ENCODE assay signal across 8 cellular contexts in genomic region chr1:2231667-2232254, GRCh38. TPM values are rescaled to one million over a fixed set of nuclear protein-coding genes. Genes with fewer than 3 reads are reported as not detected.
DNase-seq lines count a peak whose midpoint lies in the region; ATAC-seq, FAIRE-seq and TF ChIP-seq lines count a peak whose summit lies in the region.

No MANE protein-coding gene starts in this region.

- H3K27me3 ChIP-seq in H9 (ENCODE audit: insufficient read depth, low read length) (no peaks in the 10 kb centered on the region), astrocyte (ENCODE audit: insufficient read depth, low read length) (no peaks in the 10 kb centered on the region), rectal smooth muscle tissue (ENCODE audit: control insufficient read depth, insufficient read depth, low read length) (no peaks in the 10 kb centered on the region)

- peaks cover 71% of the 10 kb centered on the region; the same call in 1 of the 2 replicates for H3K79me2 ChIP-seq in H9 (ENCODE audit: insufficient read depth, low read length)
- H3K79me2 ChIP-seq in astrocyte (ENCODE audit: insufficient read depth, low read length): peaks cover 82% of the 10 kb centered on the region

- no peaks in the 10 kb centered on the region for H3K9me3 Mint-ChIP-seq in H9
- no peaks in the 10 kb centered on the region for H3K9me3 Mint-ChIP-seq in astrocyte (ENCODE audit: unreplicated experiment)

- peak overlapping the region; percentile 96 to 97 for H3K4me3 Mint-ChIP-seq in H9
- H3K4me3 Mint-ChIP-seq in astrocyte (ENCODE audit: unreplicated experiment): peak overlapping the region; percentile 92

- H4K91ac ChIP-seq in H9 (ENCODE audit: insufficient read length, low read depth, low read length): no peak overlapping the region

- H3K4me3 ChIP-seq in astrocyte (ENCODE audit: insufficient read depth, low read depth, low read length): peak overlapping the region; percentile 91
- peak overlapping the region; percentile 95 for H3K4me3 ChIP-seq in rectal smooth muscle tissue (ENCODE audit: low read length)

- H3K23ac ChIP-seq in H9 (ENCODE audit: insufficient read length, low read depth, low read length): no peak overlapping the region

- no peak overlapping the region for H4K8ac ChIP-seq in H9 (replicated peaks; ENCODE audit: insufficient read length, low read depth, low read length)

- ATAC-seq in HG03025 (IDR thresholded peaks at IDR 0.05; ENCODE audit: low FRiP score, unreplicated experiment) (no peak), HG02885 (IDR thresholded peaks at IDR 0.05; ENCODE audit: poor library complexity, unreplicated experiment) (no peak), GM19397 (IDR thresholded peaks at IDR 0.05; ENCODE audit: unreplicated experiment) (no peak)

- H3K4ac ChIP-seq in H9 (ENCODE audit: low read depth, low read length): no peak overlapping the region

- H3K4me1 ChIP-seq in H9 (ENCODE audit: insufficient read depth, low read length): no peaks in the 10 kb centered on the region; the same call in 1 of the 2 replicates
- peaks cover 49% of the 10 kb centered on the region for H3K4me1 ChIP-seq in astrocyte (ENCODE audit: insufficient read depth, low read length)
- peaks cover 35% of the 10 kb centered on the region for H3K4me1 ChIP-seq in rectal smooth muscle tissue (ENCODE audit: control insufficient read depth, insufficient read depth, low read length)

- no peak overlapping the region for H3K18ac ChIP-seq in H9 (ENCODE audit: insufficient read length, low read depth, low read length)

- H3K27ac Mint-ChIP-seq in H9 (peak overlapping the region; percentile 77 to 83 (median 83); a peak in 4 of 7 replicates), astrocyte (ENCODE audit: unreplicated experiment) (peak overlapping the region; percentile 93)

- no peak overlapping the region; the same call in 1 of the 2 replicates for H3K14ac ChIP-seq in H9 (ENCODE audit: insufficient read depth, low read length)

- H3T11ph ChIP-seq in H9 (ENCODE audit: low read length): no peak overlapping the region

- DNase-seq in H9: peak; percentile 71
- peak; percentile 72 to 81 (median 76) for DNase-seq in T-helper 1 cell
- DNase-seq in astrocyte (ENCODE audit: low read depth): peak; percentile 54
- peak; percentile 55 to 56 for DNase-seq in hippocampal formation (lab: John Stamatoyannopoulos, UW)

- H3K27me3 Mint-ChIP-seq in H9 (ENCODE audit: low read depth): peaks cover 3% of the 10 kb centered on the region; the same call in 1 of the 2 replicates
- H3K27me3 Mint-ChIP-seq in astrocyte (ENCODE audit: low read depth, unreplicated experiment): no peaks in the 10 kb centered on the region

- H2BK20ac ChIP-seq in H9 (ENCODE audit: low read depth, low read length, poor library complexity, severe bottlenecking): no peak overlapping the region

- peaks cover 49 to 55% of the 10 kb centered on the region in 2 experiments for H3K4me1 Mint-ChIP-seq in H9
- H3K4me1 Mint-ChIP-seq in astrocyte (ENCODE audit: low read depth, unreplicated experiment): peaks cover 38% of the 10 kb centered on the region

- WGBS in H9 (ENCODE audit: extremely low coverage, insufficient read length, low lambda C conversion rate): no CpG with 5 or more reads among the region's 21 CpGs

- H2BK5ac ChIP-seq in H9 (ENCODE audit: insufficient read length, low read length): no peak overlapping the region

- H3K36me3 Mint-ChIP-seq in H9 (ENCODE audit: insufficient read depth in 1 of 3, low read depth in 3 of 3): peaks cover 6 to 25% (median 10%) of the 10 kb centered on the region in 3 experiments; a peak in 5 of 7 replicates
- H3K36me3 Mint-ChIP-seq in astrocyte (ENCODE audit: low read depth, unreplicated experiment): peaks cover 6% of the 10 kb centered on the region

- H3K27ac ChIP-seq in H9 (ENCODE audit: insufficient read length, low read depth, low read length): no peak overlapping the region
- H3K27ac ChIP-seq in astrocyte (ENCODE audit: low read depth, low read length): peak overlapping the region; percentile 50
- peak overlapping the region; percentile 72 for H3K27ac ChIP-seq in rectal smooth muscle tissue (ENCODE audit: low read depth, low read length)

- H2BK12ac ChIP-seq in H9 (ENCODE audit: insufficient read length, low read depth, low read length): no peak overlapping the region

- peak; percentile 91 for FAIRE-seq in astrocyte (lab: Jason Lieb, UNC)

- no peak overlapping the region for H3K56ac ChIP-seq in H9 (ENCODE audit: insufficient read length, low read depth, low read length)

- H4K20me1 ChIP-seq in H9 (ENCODE audit: control insufficient read depth, insufficient read depth, insufficient read length) (no peaks in the 10 kb centered on the region), astrocyte (ENCODE audit: insufficient read depth, low read length) (peaks cover 80% of the 10 kb centered on the region)

- no peak overlapping the region for H4K5ac ChIP-seq in H9 (ENCODE audit: insufficient read length, low read depth, low read length)

- H3K79me1 ChIP-seq in H9 (ENCODE audit: insufficient read depth, low read depth, low read length, poor library complexity, severe bottlenecking): peaks cover 15% of the 10 kb centered on the region

- H2AFZ ChIP-seq in H9 (ENCODE audit: low read length) (no peak overlapping the region), astrocyte (ENCODE audit: low read depth, low read length) (no peak overlapping the region)

- no peak overlapping the region for H2AK5ac ChIP-seq in H9 (ENCODE audit: insufficient read length, low read length)

- H3K4me2 ChIP-seq in H9 (ENCODE audit: insufficient read depth, insufficient read length, low read length) (peak overlapping the region; percentile 65), astrocyte (ENCODE audit: low read length) (peak overlapping the region; percentile 95)

- no peaks in the 10 kb centered on the region for H3K36me3 ChIP-seq in astrocyte (ENCODE audit: insufficient read depth, low read length)
- H3K36me3 ChIP-seq in rectal smooth muscle tissue (ENCODE audit: control insufficient read depth, insufficient read depth, low read length): no peaks in the 10 kb centered on the region

- no peak overlapping the region for H2BK15ac ChIP-seq in H9 (ENCODE audit: low read depth, low read length)

- peaks cover 30% of the 10 kb centered on the region for H3K23me2 ChIP-seq in H9 (ENCODE audit: insufficient read length, low read depth, low read length, poor library complexity, severe bottlenecking)

- no peaks in the 10 kb centered on the region for H3K9me3 ChIP-seq in H9 (ENCODE audit: control insufficient read depth, low read depth, low read length)
- no peaks in the 10 kb centered on the region for H3K9me3 ChIP-seq in astrocyte (ENCODE audit: insufficient read depth, low read depth, low read length)

- H3K9ac ChIP-seq in H9 (ENCODE audit: extremely low read depth, insufficient read length, low read length): no peak overlapping the region
- peak overlapping the region; percentile 88 for H3K9ac ChIP-seq in astrocyte (ENCODE audit: low read length)
- H3K9ac ChIP-seq in rectal smooth muscle tissue (ENCODE audit: low read length): peak overlapping the region; percentile 26

- H2BK120ac ChIP-seq in H9 (ENCODE audit: low read depth, low read length, poor library complexity, severe bottlenecking): no peak overlapping the region

- no peak for TF ChIP-seq CTCF in H9 (conservative IDR thresholded peaks at IDR 0.05)
- TF ChIP-seq CTCF in astrocyte (IDR thresholded peaks at IDR 0.05; ENCODE audit: insufficient read depth, low read depth, low read length): no peak

RNA-seq across cellular contexts. Expression of gene SKI, which starts 3.6 kb away (rescaled TPM):
- total RNA-seq in H9 (2021): 88.8 and 89.5 TPM in 2 replicates
- 63.4 and 66.2 TPM in 2 replicates for total RNA-seq in astrocyte

RNA-seq across cellular contexts. Expression of gene FAAP20, which starts 37.2 kb away (rescaled TPM):
- total RNA-seq in H9 (2021): 119 and 125 TPM in 2 replicates
- 114 and 124 TPM in 2 replicates for total RNA-seq in astrocyte
